18 cellular contexts compared by ENCODE assay signal in genomic region chr2:172296267-172297046, GRCh38.
A peak's percentile ranks its signal among the peaks of the same experiment; 100 is the strongest.
DNase-seq lines count a peak whose midpoint lies in the region; ATAC-seq, FAIRE-seq and TF ChIP-seq lines count a peak whose summit lies in the region.
"Had no signal": no experiment of that assay in that cellular context is flagged by ENCODE, and none has a peak within 500 bp of the region (broad histone marks: within the 10 kb centered on the region; RNA-seq: fewer than 3 reads in every experiment).

No MANE protein-coding gene starts in this region.

- H3K79me2 ChIP-seq in Loucy (ENCODE audit: insufficient read depth, low read length) (no peaks in the 10 kb centered on the region), H1 (ENCODE audit: control insufficient read depth in 1 of 2, insufficient read depth in 2 of 2, low read length in 2 of 2) (no peaks in the 10 kb centered on the region)

- no peaks in the 10 kb centered on the region for H3K36me3 ChIP-seq in Loucy (ENCODE audit: insufficient read depth, low read length)
- no peaks in the 10 kb centered on the region for H3K36me3 ChIP-seq in H1 (ENCODE audit: control insufficient read depth in 2 of 4, insufficient read depth in 4 of 4, low read length in 3 of 4)

- TF ChIP-seq CTCF in Loucy (conservative IDR thresholded peaks at IDR 0.05; ENCODE audit: low read length) = no peak
- TF ChIP-seq CTCF in H1 (IDR thresholded peaks at IDR 0.05; ENCODE audit: control extremely low read depth in 1 of 3, insufficient read depth in 1 of 3, low read depth in 1 of 3, low read length in 3 of 3) = no peak

- H4K8ac ChIP-seq in H1 (ENCODE audit: extremely low read depth, insufficient read depth, low read length) = no peak overlapping the region

- H3K18ac ChIP-seq in H1 (ENCODE audit: extremely low read depth, low read length) = no peak overlapping the region

- H3K4ac ChIP-seq in H1 (replicated peaks; ENCODE audit: insufficient read length, low read depth, low read length) = no peak overlapping the region

- no peak overlapping the region for H4K91ac ChIP-seq in H1 (replicated peaks; ENCODE audit: insufficient read length, low read length)

- CTCF ChIA-PET in H1 (lab: Charles Lee; ENCODE audit: partially characterized antibody) = interaction anchor here (0.8 to 3.0 kb wide), 3 partner anchors 18 to 165 kb away, joined by 4 to 10 read pairs (median 4); no protein-coding TSS in a partner anchor

- H2AFZ ChIP-seq in Loucy (ENCODE audit: low read length) (no peak overlapping the region), H1 (ENCODE audit: low read length) (no peak overlapping the region)

- H3K79me1 ChIP-seq in H1 (ENCODE audit: low read depth, low read length) = no peaks in the 10 kb centered on the region

- H2BK5ac ChIP-seq in H1 (ENCODE audit: low read depth, low read length) = no peak overlapping the region

- TF ChIP-seq RAD21 in H1 (IDR thresholded peaks at IDR 0.05 in 1 of 2, conservative IDR thresholded peaks at IDR 0.05 in 1 of 2; ENCODE audit: low read depth in 2 of 2, low read length in 2 of 2) = no peak

- H3K9ac ChIP-seq in Loucy (ENCODE audit: low read depth, low read length, poor library complexity, severe bottlenecking) = no peak overlapping the region
- no peak overlapping the region for H3K9ac ChIP-seq in H1 (replicated peaks in 1 of 4; ENCODE audit: extremely low read depth in 1 of 4, low read depth in 3 of 4, low read length in 3 of 4)

- H3K23ac ChIP-seq in H1 (ENCODE audit: insufficient read length) = no peak overlapping the region

- peak overlapping the region; percentile 30 for H3K4me2 ChIP-seq in Loucy (ENCODE audit: low read depth, low read length, poor library complexity, severe bottlenecking)
- H3K4me2 ChIP-seq in H1 (ENCODE audit: insufficient read depth in 1 of 2, low read depth in 2 of 2, low read length in 2 of 2) = peak overlapping the region in 1 of 2 experiments; percentile 5; a peak in 1 of 4 replicates

- no peaks in the 10 kb centered on the region for H4K20me1 ChIP-seq in Loucy (ENCODE audit: insufficient read depth, low read length, poor library complexity, severe bottlenecking)
- H4K20me1 ChIP-seq in H1 (replicated peaks in 1 of 2; ENCODE audit: control insufficient read depth in 1 of 2, insufficient read depth in 2 of 2, low read length in 2 of 2) = no peaks in the 10 kb centered on the region

- no peak overlapping the region for H2AK5ac ChIP-seq in H1 (ENCODE audit: low read depth, low read length)

- H3K23me2 ChIP-seq in H1 (ENCODE audit: low read depth, low read length) = no peaks in the 10 kb centered on the region

- POLR2A ChIA-PET in H1 (lab: Charles Lee; ENCODE audit: partially characterized antibody) = no interaction called here

- H3K14ac ChIP-seq in H1 (ENCODE audit: insufficient read length) = no peak overlapping the region

- FAIRE-seq in H1 (lab: Jason Lieb, UNC) = peak; percentile 36

- H4K5ac ChIP-seq in H1 (ENCODE audit: insufficient read length, low read depth, low read length) = no peak overlapping the region

- H3K4me3 ChIP-seq in Loucy (ENCODE audit: low read length, poor library complexity, severe bottlenecking) (no peak overlapping the region), H1 (ENCODE audit: extremely low read depth in 1 of 4, insufficient read depth in 2 of 4, low read depth in 3 of 4, low read length in 4 of 4) (no peak overlapping the region)

- no peak overlapping the region for H2BK120ac ChIP-seq in H1 (replicated peaks; ENCODE audit: low read depth, low read length)

- DNase-seq in NCI-H748 (lab: John Stamatoyannopoulos, UW; ENCODE audit: unreplicated experiment) = peak; percentile 19
- no peak for DNase-seq in NCI-H748 treated with DMSO at 0.1 percent for 48 hours (lab: John Stamatoyannopoulos, UW)
- DNase-seq in H1 (ENCODE audit: low read depth in 1 of 2, low spot score in 2 of 2) = peak in 1 of 2 experiments; percentile 17
- peak; percentile 29 for DNase-seq in iPS-NIHi7 (ENCODE audit: extremely low spot score)
- DNase-seq in SHP77 treated with DMSO at 0.1 percent for 48 hours (lab: John Stamatoyannopoulos, UW) = no peak
- no peak for DNase-seq in activated CD4-positive, CD25-positive, alpha-beta regulatory T cell treated with anti-CD3 and anti-CD28 coated beads, Interleukin-2, amount 50 U/mL, for 72 hours
- DNase-seq: NCI-H1105, NCI-H1694, NCI-H2107, NCI-H774, T-helper 1 cell had no signal

- H2BK15ac ChIP-seq in H1 (ENCODE audit: low read length) = no peak overlapping the region

- no peak overlapping the region for H2BK20ac ChIP-seq in H1 (ENCODE audit: low read length)

- no peaks in the 10 kb centered on the region for H3K9me2 ChIP-seq in Loucy (replicated peaks; ENCODE audit: low read depth, low read length)

- H3K4me1 ChIP-seq in Loucy (ENCODE audit: insufficient read depth, low read length, poor library complexity, severe bottlenecking) = peaks cover 24% of the 10 kb centered on the region
- H3K4me1 ChIP-seq in H1 (replicated peaks in 1 of 4; ENCODE audit: control insufficient read depth in 3 of 4, insufficient read depth in 4 of 4, low read length in 3 of 4) = peaks cover 3 to 13% (median 8%) of the 10 kb centered on the region in 4 experiments; a peak in 6 of 7 replicates

- H3K27me3 ChIP-seq in Loucy (ENCODE audit: insufficient read depth, low read length, poor library complexity, severe bottlenecking) (no peaks in the 10 kb centered on the region), H1 (replicated peaks in 1 of 4; ENCODE audit: control insufficient read depth in 3 of 4, extremely low read depth in 1 of 4, insufficient read depth in 3 of 4, low read length in 3 of 4) (peaks cover 1 to 12% (median 7%) of the 10 kb centered on the region in 4 experiments; a peak in 5 of 7 replicates)

- H3K27ac ChIP-seq in H1 (ENCODE audit: low read depth, low read length) = no peak overlapping the region
- H3K27ac ChIP-seq: C4-2B had no signal

- H3K56ac ChIP-seq in H1 (replicated peaks; ENCODE audit: insufficient read length, low read depth, low read length) = no peak overlapping the region

- WGBS in H1 (ENCODE audit: extremely low coverage in 1 of 2, insufficient coverage in 1 of 2, insufficient read length in 1 of 2, insufficient replicate concordance in 2 of 2, low coverage in 1 of 2, low lambda C conversion rate in 2 of 2, missing lambda C conversion rate in 1 of 2), 2 experiments = 31% methylated on average over 6 of the region's 6 CpGs; no CpG with 5 or more reads in 1 of the 2 experiments

- H2BK12ac ChIP-seq in H1 (ENCODE audit: low read depth, low read length) = no peak overlapping the region

- H3K9me3 ChIP-seq in Loucy (ENCODE audit: insufficient read depth, low read depth, low read length) (no peaks in the 10 kb centered on the region), H1 (ENCODE audit: insufficient read depth in 2 of 2, low read depth in 1 of 2, low read length in 1 of 2) (0 out of 4 replicates have a peak, but pooled peaks cover 0 to 2% of the 10 kb centered on the region in 2 experiments)

- H3F3A ChIP-seq in Loucy (ENCODE audit: low read depth) = no peaks in the 10 kb centered on the region

- no peak for TF ChIP-seq EP300 in H1 (IDR thresholded peaks at IDR 0.05; ENCODE audit: borderline replicate concordance in 1 of 2, low read depth in 2 of 2, low read length in 2 of 2)

- no peak for TF ChIP-seq POLR2A in H1 (IDR thresholded peaks at IDR 0.05; ENCODE audit: control extremely low read depth in 1 of 2, low read depth in 2 of 2, low read length in 2 of 2)

- ATAC-seq in HG02840 (IDR thresholded peaks at IDR 0.05; ENCODE audit: low FRiP score, unreplicated experiment) = no peak
- ATAC-seq: HCT116, Panc1, Right ventricle myocardium inferior, SK-N-SH treated with all-trans-retinoic acid at 6 μM for 48 hours had no signal

TF ChIP-seq in H1, 55 proteins besides CTCF, POLR2A, EP300 and RAD21:
- TF ChIP-seq TEAD4 (IDR thresholded peaks at IDR 0.05; ENCODE audit: low read depth, low read length) (0 out of 2 replicates have a peak, but pooled peaks have one; percentile 65), ZNF274 (IDR thresholded peaks at IDR 0.05; ENCODE audit: borderline replicate concordance, extremely low read depth, low read length) (no peak)

Comparison
In these comparisons a context has a peak if more than half of its experiments do, and no peak if none do; other contexts are left out.
1. DNase-seq: peak in NCI-H748 (single experiment) and iPS-NIHi7 (single experiment); none in NCI-H748 treated with DMSO at 0.1 percent for 48 hours (single experiment), SHP77 treated with DMSO at 0.1 percent for 48 hours (single experiment) and activated CD4-positive, CD25-positive, alpha-beta regulatory T cell treated with anti-CD3 and anti-CD28 coated beads, Interleukin-2, amount 50 U/mL, for 72 hours (single experiment).